34 cellular contexts compared by ENCODE assay signal in genomic region chr2:133936096-133936495, GRCh38.
"Had no signal": no experiment of that assay in that cellular context is flagged by ENCODE, and none has a peak within 500 bp of the region (broad histone marks: within the 10 kb centered on the region; RNA-seq: fewer than 3 reads in every experiment).

No MANE protein-coding gene starts in this region.

- ATAC-seq: activated CD4-positive, alpha-beta T cell treated with anti-CD3 and anti-CD28 coated beads for 36 hours; activated naive CD8-positive, alpha-beta T cell treated with anti-CD3 and anti-CD28 coated beads, Interleukin-2, amount 50 U/mL, for 24 hours; activated T-cell treated with anti-CD3 and anti-CD28 coated beads, Interleukin-2, amount 50 U/mL, for 72 hours; body of pancreas; gastrocnemius medialis had no signal

- FAIRE-seq: endometrium, endothelial cell of umbilical vein had no signal

- H3K27me3 ChIP-seq: adrenal gland, body of pancreas, cardiac muscle cell, colonic mucosa, gastrocnemius medialis, heart left ventricle had no signal

- H3K27ac Mint-ChIP-seq: activated CD4-positive, alpha-beta memory T cell treated with anti-CD3 and anti-CD28 coated beads, Interleukin-2, amount 10 ng/mL, durations not matched to agents 7 days and 5 days; activated CD4-positive, alpha-beta T cell treated with anti-CD3 and anti-CD28 coated beads for 36 hours; activated CD4-positive, alpha-beta T cell treated with anti-CD3 and anti-CD28 coated beads, Interleukin-2, amount 10 ng/mL, durations not matched to agents 7 days and 5 days; activated naive CD4-positive, alpha-beta T cell treated with anti-CD3 and anti-CD28 coated beads for 36 hours; activated naive CD4-positive, alpha-beta T cell treated with anti-CD3 and anti-CD28 coated beads, Interleukin-2, amount 50 U/mL, for 24 hours; activated naive CD8-positive, alpha-beta T cell treated with anti-CD3 and anti-CD28 coated beads for 36 hours; activated naive CD8-positive, alpha-beta T cell treated with anti-CD3 and anti-CD28 coated beads, Interleukin-2, amount 50 U/mL, for 24 hours; activated T-cell treated with anti-CD3 and anti-CD28 coated beads, Interleukin-2, amount 50 U/mL, for 24 hours; activated T-cell treated with anti-CD3 and anti-CD28 coated beads, Interleukin-2, amount 50 U/mL, for 72 hours had no signal

- H3K4me1 Mint-ChIP-seq: activated CD4-positive, alpha-beta memory T cell treated with anti-CD3 and anti-CD28 coated beads, Interleukin-2, amount 10 ng/mL, durations not matched to agents 7 days and 5 days; activated CD4-positive, alpha-beta T cell treated with anti-CD3 and anti-CD28 coated beads for 36 hours; activated CD4-positive, alpha-beta T cell treated with anti-CD3 and anti-CD28 coated beads, Interleukin-2, amount 10 ng/mL, durations not matched to agents 7 days and 5 days; activated naive CD4-positive, alpha-beta T cell treated with anti-CD3 and anti-CD28 coated beads, Interleukin-2, amount 50 U/mL, for 24 hours; activated naive CD8-positive, alpha-beta T cell treated with anti-CD3 and anti-CD28 coated beads for 36 hours; activated naive CD8-positive, alpha-beta T cell treated with anti-CD3 and anti-CD28 coated beads, Interleukin-2, amount 50 U/mL, for 24 hours had no signal

- H3K27ac ChIP-seq: adrenal gland, body of pancreas, cardiac muscle cell, colonic mucosa, epithelial cell of prostate, gastrocnemius medialis, heart left ventricle had no signal

- H3K36me3 ChIP-seq: adrenal gland, cardiac muscle cell, colonic mucosa, gastrocnemius medialis, heart left ventricle had no signal

- H3K9me3 ChIP-seq: adrenal gland, body of pancreas, colonic mucosa, gastrocnemius medialis had no signal

- H3K4me3 Mint-ChIP-seq: activated CD4-positive, alpha-beta memory T cell treated with anti-CD3 and anti-CD28 coated beads, Interleukin-2, amount 10 ng/mL, durations not matched to agents 7 days and 5 days; activated CD4-positive, alpha-beta T cell treated with anti-CD3 and anti-CD28 coated beads for 36 hours; activated CD4-positive, alpha-beta T cell treated with anti-CD3 and anti-CD28 coated beads, Interleukin-2, amount 10 ng/mL, durations not matched to agents 7 days and 5 days; activated naive CD4-positive, alpha-beta T cell treated with anti-CD3 and anti-CD28 coated beads for 36 hours; activated naive CD4-positive, alpha-beta T cell treated with anti-CD3 and anti-CD28 coated beads, Interleukin-2, amount 50 U/mL, for 24 hours; activated naive CD8-positive, alpha-beta T cell treated with anti-CD3 and anti-CD28 coated beads for 36 hours; activated naive CD8-positive, alpha-beta T cell treated with anti-CD3 and anti-CD28 coated beads, Interleukin-2, amount 50 U/mL, for 24 hours; activated T-cell treated with anti-CD3 and anti-CD28 coated beads, Interleukin-2, amount 50 U/mL, for 24 hours; activated T-cell treated with anti-CD3 and anti-CD28 coated beads, Interleukin-2, amount 50 U/mL, for 72 hours had no signal

- H3K36me3 Mint-ChIP-seq: activated naive CD4-positive, alpha-beta T cell treated with anti-CD3 and anti-CD28 coated beads, Interleukin-2, amount 50 U/mL, for 24 hours; activated naive CD8-positive, alpha-beta T cell treated with anti-CD3 and anti-CD28 coated beads for 36 hours had no signal

- H3K9me3 Mint-ChIP-seq: activated CD4-positive, alpha-beta memory T cell treated with anti-CD3 and anti-CD28 coated beads, Interleukin-2, amount 10 ng/mL, durations not matched to agents 7 days and 5 days; activated CD4-positive, alpha-beta T cell treated with anti-CD3 and anti-CD28 coated beads, Interleukin-2, amount 10 ng/mL, durations not matched to agents 7 days and 5 days; activated naive CD4-positive, alpha-beta T cell treated with anti-CD3 and anti-CD28 coated beads for 36 hours; activated naive CD4-positive, alpha-beta T cell treated with anti-CD3 and anti-CD28 coated beads, Interleukin-2, amount 50 U/mL, for 24 hours; activated naive CD8-positive, alpha-beta T cell treated with anti-CD3 and anti-CD28 coated beads for 36 hours; activated naive CD8-positive, alpha-beta T cell treated with anti-CD3 and anti-CD28 coated beads, Interleukin-2, amount 50 U/mL, for 24 hours; activated T-cell treated with anti-CD3 and anti-CD28 coated beads, Interleukin-2, amount 50 U/mL, for 24 hours had no signal

- H3K4me1 ChIP-seq: body of pancreas, colonic mucosa, gastrocnemius medialis, heart left ventricle had no signal

- DNase-seq: activated CD4-positive, alpha-beta memory T cell treated with anti-CD3 and anti-CD28 coated beads, Interleukin-2, amount 10 ng/mL, durations not matched to agents 7 days and 5 days; activated CD4-positive, alpha-beta T cell treated with anti-CD3 and anti-CD28 coated beads for 36 hours; activated CD4-positive, alpha-beta T cell treated with anti-CD3 and anti-CD28 coated beads, Interleukin-2, amount 10 ng/mL, durations not matched to agents 7 days and 5 days; activated CD4-positive, alpha-beta T cell treated with anti-CD3 and anti-CD28 coated beads, Interleukin-2, amount 50 U/mL, for 4 hours; activated CD4-positive, CD25-positive, alpha-beta regulatory T cell; activated CD4-positive, CD25-positive, alpha-beta regulatory T cell treated with anti-CD3 and anti-CD28 coated beads, Interleukin-2, amount 50 U/mL, for 72 hours; activated CD8-positive, alpha-beta memory T cell treated with anti-CD3 and anti-CD28 coated beads, Interleukin-2, amount 50 U/mL, for 48 hours; activated effector memory CD4-positive, alpha-beta T cell treated with Interleukin-2 at 50 U/mL for 16 hours; activated gamma-delta T cell treated with Interleukin-2 at 50 U/mL for 16 hours; activated naive CD4-positive, alpha-beta T cell treated with anti-CD3 and anti-CD28 coated beads for 36 hours; activated naive CD8-positive, alpha-beta T cell treated with anti-CD3 and anti-CD28 coated beads for 36 hours; activated naive CD8-positive, alpha-beta T cell treated with anti-CD3 and anti-CD28 coated beads, Interleukin-2, amount 50 U/mL, for 24 hours; activated T-cell treated with anti-CD3 and anti-CD28 coated beads for 4 hours; activated T-cell treated with anti-CD3 and anti-CD28 coated beads, Interleukin-2, amount 50 U/mL, for 24 hours; activated T-cell treated with anti-CD3 and anti-CD28 coated beads, Interleukin-2, amount 50 U/mL, for 72 hours; amygdala; aorta; body of pancreas; central memory CD4-positive, alpha-beta T cell; cerebellar nuclear complex; colonic mucosa; effector CD8-positive, alpha-beta T cell; foreskin fibroblast; gastrocnemius medialis; glutamatergic neuron; heart left ventricle; hypothalamus; T-helper 2 cell had no signal

- H3K4me3 ChIP-seq: adrenal gland, body of pancreas, cardiac muscle cell, colonic mucosa, gastrocnemius medialis, heart left ventricle had no signal
